ENCODE assay signal across 21 cellular contexts in the genomic region with DNA sequence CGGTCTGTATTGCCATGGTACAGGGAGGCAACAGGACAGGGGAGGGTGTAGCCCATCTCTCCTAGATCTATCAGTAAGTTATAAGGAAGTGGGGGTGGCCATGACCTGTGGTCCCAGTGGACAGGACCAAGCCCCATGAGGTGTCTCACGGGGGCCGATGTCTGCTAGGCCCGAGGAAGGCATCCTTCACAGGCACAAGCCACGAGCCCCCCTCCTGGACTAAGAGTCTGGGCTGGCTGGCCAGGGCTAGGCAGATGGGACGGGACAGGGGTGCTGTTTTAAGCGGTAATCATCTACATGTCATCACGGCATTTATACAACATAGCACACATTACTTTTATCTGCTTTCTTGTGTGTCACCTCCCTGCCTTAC. TPM values are rescaled to one million over a fixed set of nuclear protein-coding genes. Genes with fewer than 3 reads are reported as not detected.
DNase-seq lines count a peak whose midpoint lies in the region; ATAC-seq and TF ChIP-seq lines count a peak whose summit lies in the region.
"Had no signal": no experiment of that assay in that cellular context is flagged by ENCODE, and none has a peak within 500 bp of the region (broad histone marks: within the 10 kb centered on the region; RNA-seq: fewer than 3 reads in every experiment).

No MANE protein-coding gene starts in this region.

- H3K4me3 Mint-ChIP-seq in activated T-helper 17 cell treated with anti-CD3 and anti-CD28 coated beads, Interleukin-2, amount 50 U/mL, for 72 hours = no peak overlapping the region
- peak overlapping the region in 2 of 3 experiments; percentile 11 to 72 for H3K4me3 Mint-ChIP-seq in nephron

- peaks cover 15% of the 10 kb centered on the region for H3K4me1 Mint-ChIP-seq in activated T-helper 17 cell treated with anti-CD3 and anti-CD28 coated beads, Interleukin-2, amount 50 U/mL, for 72 hours
- peaks cover 16% of the 10 kb centered on the region for H3K4me1 Mint-ChIP-seq in nephron

- no peaks in the 10 kb centered on the region for H3K9me3 Mint-ChIP-seq in activated T-helper 17 cell treated with anti-CD3 and anti-CD28 coated beads, Interleukin-2, amount 50 U/mL, for 72 hours
- no peaks in the 10 kb centered on the region for H3K9me3 Mint-ChIP-seq in nephron
- H3K9me3 Mint-ChIP-seq: CD14-positive monocyte, IgD-negative memory B cell had no signal

- peak; percentile 27 for DNase-seq in activated effector memory CD4-positive, alpha-beta T cell treated with anti-CD3 and anti-CD28 coated beads, Interleukin-2, amount 50 U/mL, for 16 hours
- no peak for DNase-seq in activated effector memory CD4-positive, alpha-beta T cell treated with Interleukin-2 at 50 U/mL for 16 hours
- DNase-seq in NCI-H446 (lab: John Stamatoyannopoulos, UW) (no peak), NCI-H748 (lab: John Stamatoyannopoulos, UW; ENCODE audit: unreplicated experiment) (no peak), posterior vena cava (ENCODE audit: low spot score) (no peak)
- DNase-seq: ACHN, AML-193, Caco-2, EL, Kasumi-1, NCI-H1105, NCI-H187, NCI-H226, NCI-H526 treated with DMSO at 0.1 percent for 48 hours, OCI-M1, RPMI8226 had no signal

- TF ChIP-seq CTCF in nephron (IDR thresholded peaks at IDR 0.05; ENCODE audit: unreplicated experiment in 3 of 3) = no peak

- ATAC-seq in activated T-helper 17 cell treated with anti-CD3 and anti-CD28 coated beads, Interleukin-2, amount 50 U/mL, for 72 hours (replicated peaks) = no peak

- H3K27me3 Mint-ChIP-seq in activated T-helper 17 cell treated with anti-CD3 and anti-CD28 coated beads, Interleukin-2, amount 50 U/mL, for 72 hours = no peaks in the 10 kb centered on the region
- H3K27me3 Mint-ChIP-seq in nephron (ENCODE audit: low read depth) = peaks cover 9% of the 10 kb centered on the region
- H3K27me3 Mint-ChIP-seq: IgD-negative memory B cell had no signal

- intact Hi-C loops in posterior vena cava (cut with DNase I) = no loop called here

- peak overlapping the region; percentile 18 for H3K27ac Mint-ChIP-seq in activated T-helper 17 cell treated with anti-CD3 and anti-CD28 coated beads, Interleukin-2, amount 50 U/mL, for 72 hours
- H3K27ac Mint-ChIP-seq in nephron = no peak overlapping the region

- H3K36me3 Mint-ChIP-seq in activated T-helper 17 cell treated with anti-CD3 and anti-CD28 coated beads, Interleukin-2, amount 50 U/mL, for 72 hours (ENCODE audit: low read depth) = peaks cover 9% of the 10 kb centered on the region
- H3K36me3 Mint-ChIP-seq in nephron (ENCODE audit: low read depth) = no peaks in the 10 kb centered on the region
- H3K36me3 Mint-ChIP-seq: IgD-negative memory B cell had no signal

RNA-seq across cellular contexts. Expression of a gene that starts 2.6 kb away (rescaled TPM):
- total RNA-seq in activated T-helper 17 cell treated with anti-CD3 and anti-CD28 coated beads, Interleukin-2, amount 50 U/mL, for 72 hours = 100 to 1,000 TPM in 1 of 2 donors, 10 to 100 TPM in 1; 86.1 to 109 TPM
- 10 to 100 TPM; 46.5 to 57.9 TPM for total RNA-seq in posterior vena cava

RNA-seq across cellular contexts. Expression of a gene that starts 12.3 kb away (rescaled TPM):
- not detected for total RNA-seq in activated T-helper 17 cell treated with anti-CD3 and anti-CD28 coated beads, Interleukin-2, amount 50 U/mL, for 72 hours
- not detected for total RNA-seq in posterior vena cava
- total RNA-seq: Caco-2, H1 had no signal

RNA-seq across cellular contexts. Expression of a gene that starts 51.2 kb away (rescaled TPM):
- 1 to 10 TPM in 1 of 2 donors, under 1 TPM in 1; 0.65 to 1.7 TPM for total RNA-seq in activated T-helper 17 cell treated with anti-CD3 and anti-CD28 coated beads, Interleukin-2, amount 50 U/mL, for 72 hours
- total RNA-seq in posterior vena cava = 1 to 10 TPM; 5.1 to 6.7 TPM
